1 cellular context compared by ENCODE assay signal in genomic region chr1:43454270-43455011, GRCh38.
TF ChIP-seq lines count a peak whose summit lies in the region.

No MANE protein-coding gene starts in this region.

TF ChIP-seq in K562, 482 proteins besides CTCF, POLR2A, EP300 and RAD21 (continued from another document):
- TF ChIP-seq, protein P1, sequence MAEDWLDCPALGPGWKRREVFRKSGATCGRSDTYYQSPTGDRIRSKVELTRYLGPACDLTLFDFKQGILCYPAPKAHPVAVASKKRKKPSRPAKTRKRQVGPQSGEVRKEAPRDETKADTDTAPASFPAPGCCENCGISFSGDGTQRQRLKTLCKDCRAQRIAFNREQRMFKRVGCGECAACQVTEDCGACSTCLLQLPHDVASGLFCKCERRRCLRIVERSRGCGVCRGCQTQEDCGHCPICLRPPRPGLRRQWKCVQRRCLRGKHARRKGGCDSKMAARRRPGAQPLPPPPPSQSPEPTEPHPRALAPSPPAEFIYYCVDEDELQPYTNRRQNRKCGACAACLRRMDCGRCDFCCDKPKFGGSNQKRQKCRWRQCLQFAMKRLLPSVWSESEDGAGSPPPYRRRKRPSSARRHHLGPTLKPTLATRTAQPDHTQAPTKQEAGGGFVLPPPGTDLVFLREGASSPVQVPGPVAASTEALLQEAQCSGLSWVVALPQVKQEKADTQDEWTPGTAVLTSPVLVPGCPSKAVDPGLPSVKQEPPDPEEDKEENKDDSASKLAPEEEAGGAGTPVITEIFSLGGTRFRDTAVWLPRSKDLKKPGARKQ (CRISPR knock-in tag; IDR thresholded peaks at IDR 0.05) = 0 out of 2 replicates have a peak, but pooled peaks have one; percentile 37
- peak; percentile 81 for TF ChIP-seq USF1 (CRISPR knock-in tag; IDR thresholded peaks at IDR 0.05)
- TF ChIP-seq MLLT1 (IDR thresholded peaks at IDR 0.05) = peak in 1 of 2 experiments; percentile 37; a peak in 1 of 4 replicates
- TF ChIP-seq, protein P2, sequence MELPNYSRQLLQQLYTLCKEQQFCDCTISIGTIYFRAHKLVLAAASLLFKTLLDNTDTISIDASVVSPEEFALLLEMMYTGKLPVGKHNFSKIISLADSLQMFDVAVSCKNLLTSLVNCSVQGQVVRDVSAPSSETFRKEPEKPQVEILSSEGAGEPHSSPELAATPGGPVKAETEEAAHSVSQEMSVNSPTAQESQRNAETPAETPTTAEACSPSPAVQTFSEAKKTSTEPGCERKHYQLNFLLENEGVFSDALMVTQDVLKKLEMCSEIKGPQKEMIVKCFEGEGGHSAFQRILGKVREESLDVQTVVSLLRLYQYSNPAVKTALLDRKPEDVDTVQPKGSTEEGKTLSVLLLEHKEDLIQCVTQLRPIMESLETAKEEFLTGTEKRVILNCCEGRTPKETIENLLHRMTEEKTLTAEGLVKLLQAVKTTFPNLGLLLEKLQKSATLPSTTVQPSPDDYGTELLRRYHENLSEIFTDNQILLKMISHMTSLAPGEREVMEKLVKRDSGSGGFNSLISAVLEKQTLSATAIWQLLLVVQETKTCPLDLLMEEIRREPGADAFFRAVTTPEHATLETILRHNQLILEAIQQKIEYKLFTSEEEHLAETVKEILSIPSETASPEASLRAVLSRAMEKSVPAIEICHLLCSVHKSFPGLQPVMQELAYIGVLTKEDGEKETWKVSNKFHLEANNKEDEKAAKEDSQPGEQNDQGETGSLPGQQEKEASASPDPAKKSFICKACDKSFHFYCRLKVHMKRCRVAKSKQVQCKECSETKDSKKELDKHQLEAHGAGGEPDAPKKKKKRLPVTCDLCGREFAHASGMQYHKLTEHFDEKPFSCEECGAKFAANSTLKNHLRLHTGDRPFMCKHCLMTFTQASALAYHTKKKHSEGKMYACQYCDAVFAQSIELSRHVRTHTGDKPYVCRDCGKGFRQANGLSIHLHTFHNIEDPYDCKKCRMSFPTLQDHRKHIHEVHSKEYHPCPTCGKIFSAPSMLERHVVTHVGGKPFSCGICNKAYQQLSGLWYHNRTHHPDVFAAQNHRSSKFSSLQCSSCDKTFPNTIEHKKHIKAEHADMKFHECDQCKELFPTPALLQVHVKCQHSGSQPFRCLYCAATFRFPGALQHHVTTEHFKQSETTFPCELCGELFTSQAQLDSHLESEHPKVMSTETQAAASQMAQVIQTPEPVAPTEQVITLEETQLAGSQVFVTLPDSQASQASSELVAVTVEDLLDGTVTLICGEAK (IDR thresholded peaks at IDR 0.05) = peak; percentile 31; the same call in 1 of the 2 replicates
- TF ChIP-seq, protein P2 (CRISPR knock-in tag; IDR thresholded peaks at IDR 0.05) = no peak
- TF ChIP-seq, protein P3, sequence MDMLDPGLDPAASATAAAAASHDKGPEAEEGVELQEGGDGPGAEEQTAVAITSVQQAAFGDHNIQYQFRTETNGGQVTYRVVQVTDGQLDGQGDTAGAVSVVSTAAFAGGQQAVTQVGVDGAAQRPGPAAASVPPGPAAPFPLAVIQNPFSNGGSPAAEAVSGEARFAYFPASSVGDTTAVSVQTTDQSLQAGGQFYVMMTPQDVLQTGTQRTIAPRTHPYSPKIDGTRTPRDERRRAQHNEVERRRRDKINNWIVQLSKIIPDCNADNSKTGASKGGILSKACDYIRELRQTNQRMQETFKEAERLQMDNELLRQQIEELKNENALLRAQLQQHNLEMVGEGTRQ (CRISPR knock-in tag; IDR thresholded peaks at IDR 0.05) = peak; percentile 70
- TF ChIP-seq POLR2AphosphoS2 (IDR thresholded peaks at IDR 0.05; ENCODE audit: low read length) = peak; percentile 83; the same call in 1 of the 2 replicates
- TF ChIP-seq, protein P4, sequence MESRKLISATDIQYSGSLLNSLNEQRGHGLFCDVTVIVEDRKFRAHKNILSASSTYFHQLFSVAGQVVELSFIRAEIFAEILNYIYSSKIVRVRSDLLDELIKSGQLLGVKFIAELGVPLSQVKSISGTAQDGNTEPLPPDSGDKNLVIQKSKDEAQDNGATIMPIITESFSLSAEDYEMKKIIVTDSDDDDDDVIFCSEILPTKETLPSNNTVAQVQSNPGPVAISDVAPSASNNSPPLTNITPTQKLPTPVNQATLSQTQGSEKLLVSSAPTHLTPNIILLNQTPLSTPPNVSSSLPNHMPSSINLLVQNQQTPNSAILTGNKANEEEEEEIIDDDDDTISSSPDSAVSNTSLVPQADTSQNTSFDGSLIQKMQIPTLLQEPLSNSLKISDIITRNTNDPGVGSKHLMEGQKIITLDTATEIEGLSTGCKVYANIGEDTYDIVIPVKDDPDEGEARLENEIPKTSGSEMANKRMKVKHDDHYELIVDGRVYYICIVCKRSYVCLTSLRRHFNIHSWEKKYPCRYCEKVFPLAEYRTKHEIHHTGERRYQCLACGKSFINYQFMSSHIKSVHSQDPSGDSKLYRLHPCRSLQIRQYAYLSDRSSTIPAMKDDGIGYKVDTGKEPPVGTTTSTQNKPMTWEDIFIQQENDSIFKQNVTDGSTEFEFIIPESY (CRISPR knock-in tag; IDR thresholded peaks at IDR 0.05) = peak; percentile 18; the same call in 1 of the 2 replicates
- TF ChIP-seq RAD51 (IDR thresholded peaks at IDR 0.05; ENCODE audit: borderline replicate concordance, low read depth) = peak; percentile 73; the same call in 1 of the 2 replicates
